ENCODE assay signal across 14 cellular contexts in the genomic region with DNA sequence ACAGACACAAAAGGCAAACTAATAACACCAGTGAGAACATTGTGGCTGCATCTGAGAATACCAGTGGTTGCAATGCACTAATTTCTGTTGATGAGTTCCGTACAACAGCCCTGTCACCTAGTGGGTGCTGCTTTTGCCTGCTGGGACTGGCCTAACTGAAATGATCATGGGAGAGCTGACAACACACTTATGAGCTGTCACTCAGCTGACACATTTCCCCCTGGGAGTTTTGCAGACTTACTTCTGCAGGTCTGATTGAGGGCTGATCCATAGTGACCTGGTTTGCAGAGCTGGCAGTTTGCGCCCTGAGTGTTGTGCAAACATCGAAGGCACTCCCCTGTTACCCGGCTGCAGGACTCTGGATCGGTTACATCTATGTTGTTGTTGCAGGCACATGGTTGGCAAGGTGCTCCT.
A peak's percentile ranks its signal among the peaks of the same experiment; 100 is the strongest.
DNase-seq lines count a peak whose midpoint lies in the region; ATAC-seq and TF ChIP-seq lines count a peak whose summit lies in the region.
"Had no signal": no experiment of that assay in that cellular context is flagged by ENCODE, and none has a peak within 500 bp of the region (broad histone marks: within the 10 kb centered on the region; RNA-seq: fewer than 3 reads in every experiment).

No MANE protein-coding gene starts in this region.

- no peak overlapping the region for H3K27ac Mint-ChIP-seq in activated naive CD8-positive, alpha-beta T cell treated with anti-CD3 and anti-CD28 coated beads, Interleukin-2, amount 50 U/mL, for 24 hours
- H3K27ac Mint-ChIP-seq in activated naive CD8-positive, alpha-beta T cell treated with anti-CD3 and anti-CD28 coated beads for 36 hours = no peak overlapping the region
- H3K27ac Mint-ChIP-seq: activated naive CD8-positive, alpha-beta T cell treated with anti-CD3 and anti-CD28 coated beads, Interleukin-2, amount 10 ng/mL, durations not matched to agents 7 days and 5 days; endodermal cell; naive thymus-derived CD8-positive, alpha-beta T cell had no signal

- no peaks in the 10 kb centered on the region for H3K36me3 Mint-ChIP-seq in activated naive CD8-positive, alpha-beta T cell treated with anti-CD3 and anti-CD28 coated beads, Interleukin-2, amount 50 U/mL, for 24 hours (ENCODE audit: low read depth)
- H3K36me3 Mint-ChIP-seq in activated naive CD8-positive, alpha-beta T cell treated with anti-CD3 and anti-CD28 coated beads for 36 hours = no peaks in the 10 kb centered on the region
- H3K36me3 Mint-ChIP-seq: activated naive CD8-positive, alpha-beta T cell treated with anti-CD3 and anti-CD28 coated beads, Interleukin-2, amount 10 ng/mL, durations not matched to agents 7 days and 5 days had no signal

- TF ChIP-seq CTCF in RWPE1 (conservative IDR thresholded peaks at IDR 0.05; ENCODE audit: low read depth) (no peak), stomach (IDR thresholded peaks at IDR 0.05) (no peak)

- no peak overlapping the region for H3K4me3 ChIP-seq in stomach
- H3K4me3 ChIP-seq: PC-9 had no signal

- H3K9me3 ChIP-seq in stomach = no peaks in the 10 kb centered on the region

- H3K27me3 ChIP-seq in stomach = no peaks in the 10 kb centered on the region

- DNase-seq in activated naive CD8-positive, alpha-beta T cell treated with anti-CD3 and anti-CD28 coated beads, Interleukin-2, amount 50 U/mL, for 24 hours = no peak
- DNase-seq in activated naive CD8-positive, alpha-beta T cell treated with anti-CD3 and anti-CD28 coated beads for 36 hours = no peak
- DNase-seq in RWPE1 (ENCODE audit: low spot score) (peak; percentile 34), stomach (peak; percentile 32), dermis blood vessel endothelial cell (no peak), Right ventricle myocardium superior (no peak)
- no peak for DNase-seq in activated T-cell treated with anti-CD3 and anti-CD28 coated beads, Interleukin-2, amount 50 U/mL, for 48 hours
- DNase-seq: activated CD4-positive, CD25-positive, alpha-beta regulatory T cell; activated naive CD8-positive, alpha-beta T cell treated with anti-CD3 and anti-CD28 coated beads, Interleukin-2, amount 10 ng/mL, durations not matched to agents 7 days and 5 days; endodermal cell; naive thymus-derived CD8-positive, alpha-beta T cell; PC-9 had no signal

- ATAC-seq in activated naive CD8-positive, alpha-beta T cell treated with anti-CD3 and anti-CD28 coated beads, Interleukin-2, amount 50 U/mL, for 24 hours = peak; percentile 62
- ATAC-seq in HG02884 (IDR thresholded peaks at IDR 0.05; ENCODE audit: unreplicated experiment) = peak; percentile 48
- ATAC-seq in Right ventricle myocardium superior (ENCODE audit: poor library complexity) = no peak
- ATAC-seq: naive thymus-derived CD8-positive, alpha-beta T cell had no signal

- POLR2A ChIA-PET in RWPE1 (lab: Yijun Ruan, JAX; ENCODE audit: low non-redundant PET) = no interaction called here

- no peaks in the 10 kb centered on the region for H3K9me3 Mint-ChIP-seq in activated naive CD8-positive, alpha-beta T cell treated with anti-CD3 and anti-CD28 coated beads, Interleukin-2, amount 50 U/mL, for 24 hours
- H3K9me3 Mint-ChIP-seq in activated naive CD8-positive, alpha-beta T cell treated with anti-CD3 and anti-CD28 coated beads for 36 hours = no peaks in the 10 kb centered on the region
- H3K9me3 Mint-ChIP-seq: activated naive CD8-positive, alpha-beta T cell treated with anti-CD3 and anti-CD28 coated beads, Interleukin-2, amount 10 ng/mL, durations not matched to agents 7 days and 5 days; endodermal cell; naive thymus-derived CD8-positive, alpha-beta T cell had no signal

- peaks cover 3% of the 10 kb centered on the region for H3K27me3 Mint-ChIP-seq in activated naive CD8-positive, alpha-beta T cell treated with anti-CD3 and anti-CD28 coated beads, Interleukin-2, amount 50 U/mL, for 24 hours
- H3K27me3 Mint-ChIP-seq in activated naive CD8-positive, alpha-beta T cell treated with anti-CD3 and anti-CD28 coated beads for 36 hours = peaks cover 4% of the 10 kb centered on the region

- TF ChIP-seq POLR2A in stomach (IDR thresholded peaks at IDR 0.05) = no peak

- WGBS in stomach, 5 donors = 43 to 60% (median 50%) methylated on average over 3 to 5 of the region's 5 CpGs

- no peak overlapping the region for H3K27ac ChIP-seq in RWPE1
- no peak overlapping the region for H3K27ac ChIP-seq in stomach
- H3K27ac ChIP-seq: KMS-11, PC-9 had no signal

- H3K4me1 Mint-ChIP-seq in activated naive CD8-positive, alpha-beta T cell treated with anti-CD3 and anti-CD28 coated beads, Interleukin-2, amount 50 U/mL, for 24 hours = peaks cover 8% of the 10 kb centered on the region
- H3K4me1 Mint-ChIP-seq in activated naive CD8-positive, alpha-beta T cell treated with anti-CD3 and anti-CD28 coated beads for 36 hours = peaks cover 5% of the 10 kb centered on the region
- H3K4me1 Mint-ChIP-seq: activated naive CD8-positive, alpha-beta T cell treated with anti-CD3 and anti-CD28 coated beads, Interleukin-2, amount 10 ng/mL, durations not matched to agents 7 days and 5 days; naive thymus-derived CD8-positive, alpha-beta T cell had no signal

- no peak overlapping the region for H3K4me3 Mint-ChIP-seq in activated naive CD8-positive, alpha-beta T cell treated with anti-CD3 and anti-CD28 coated beads, Interleukin-2, amount 50 U/mL, for 24 hours
- H3K4me3 Mint-ChIP-seq in activated naive CD8-positive, alpha-beta T cell treated with anti-CD3 and anti-CD28 coated beads for 36 hours = no peak overlapping the region
- H3K4me3 Mint-ChIP-seq: activated naive CD8-positive, alpha-beta T cell treated with anti-CD3 and anti-CD28 coated beads, Interleukin-2, amount 10 ng/mL, durations not matched to agents 7 days and 5 days; endodermal cell; naive thymus-derived CD8-positive, alpha-beta T cell had no signal

- H3K4me1 ChIP-seq in stomach = peaks cover 0 to 11% (median 5%) of the 10 kb centered on the region in 4 donors

- TF ChIP-seq EP300 in stomach (IDR thresholded peaks at IDR 0.05) = no peak

- CTCF ChIA-PET in RWPE1 (lab: Yijun Ruan, JAX) = interaction anchor here (0.5 kb wide), 1 partner anchor 323 kb away, joined by 3 read pairs; no protein-coding TSS in a partner anchor

- H3K36me3 ChIP-seq in stomach = no peaks in the 10 kb centered on the region

- intact Hi-C loops in stomach (cut with DNase I; ENCODE audit: low total_unique reads) (no loop called here), Right ventricle myocardium superior (cut with DNase I) (no loop called here)

Comparison
In these comparisons a context has a peak if more than half of its experiments do, and no peak if none do; other contexts are left out.
1. DNase-seq: peak in RWPE1 (single experiment) and stomach (single experiment); none in activated naive CD8-positive, alpha-beta T cell treated with anti-CD3 and anti-CD28 coated beads, Interleukin-2, amount 50 U/mL, for 24 hours (single experiment), activated naive CD8-positive, alpha-beta T cell treated with anti-CD3 and anti-CD28 coated beads for 36 hours (single experiment), dermis blood vessel endothelial cell (single experiment), activated T-cell treated with anti-CD3 and anti-CD28 coated beads, Interleukin-2, amount 50 U/mL, for 48 hours (0 of 2) and Right ventricle myocardium superior (single experiment).